Comparison of ENCODE assay signal across 8 cellular contexts in the genomic region with DNA sequence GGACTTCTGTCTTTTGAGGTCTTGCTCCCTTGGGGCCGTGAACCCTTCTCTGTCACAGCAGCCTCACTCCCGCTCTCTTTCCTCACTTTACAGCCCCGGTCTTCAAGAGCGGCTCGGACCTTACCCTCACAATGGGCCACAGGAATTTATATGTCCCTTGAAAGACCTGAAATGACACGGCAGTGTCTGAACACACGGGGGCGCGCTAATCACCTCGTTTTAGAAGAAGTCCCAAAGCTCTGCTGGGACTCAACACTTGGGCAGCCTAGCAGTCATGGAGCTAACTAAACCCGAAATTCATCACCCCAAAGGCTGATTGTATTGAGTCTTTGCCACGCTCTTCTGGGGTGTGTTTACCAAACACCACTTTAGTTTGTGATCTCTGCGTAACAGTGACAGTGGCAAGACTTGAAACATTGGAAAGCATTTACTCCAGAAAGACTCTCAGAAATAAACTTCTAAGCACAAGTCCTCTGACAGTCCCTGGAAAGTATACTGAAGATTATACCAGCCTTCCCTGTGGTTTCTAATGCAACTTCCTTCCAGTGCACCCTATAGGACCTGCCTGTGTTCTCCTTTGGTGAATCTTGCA. TPM values are rescaled to one million over a fixed set of nuclear protein-coding genes. Genes with fewer than 3 reads are reported as not detected.
DNase-seq lines count a peak whose midpoint lies in the region; ATAC-seq lines count a peak whose summit lies in the region.

No MANE protein-coding gene starts in this region.

- no peak overlapping the region for H3K4ac ChIP-seq in trophoblast cell (ENCODE audit: low read depth, low read length)

- H3K79me1 ChIP-seq in trophoblast cell (ENCODE audit: low read length) = peaks cover 2% of the 10 kb centered on the region

- H3K14ac ChIP-seq in trophoblast cell (ENCODE audit: low read length) = no peak overlapping the region

- H2AK5ac ChIP-seq in trophoblast cell (ENCODE audit: low read length) = no peak overlapping the region

- H2AFZ ChIP-seq in trophoblast cell (ENCODE audit: insufficient read depth, low read length, poor library complexity) = no peak overlapping the region

- H3K4me2 ChIP-seq in trophoblast cell (ENCODE audit: low read length) = no peak overlapping the region

- H2BK5ac ChIP-seq in trophoblast cell (ENCODE audit: low read depth, low read length, poor library complexity) = no peak overlapping the region

- no peaks in the 10 kb centered on the region for H3K36me3 ChIP-seq in trophoblast cell (ENCODE audit: control insufficient read depth in 1 of 2, insufficient read depth in 2 of 2, low read length in 2 of 2)

- no peak overlapping the region for H3K23ac ChIP-seq in trophoblast cell (ENCODE audit: low read length)

- no peak overlapping the region for H2BK12ac ChIP-seq in trophoblast cell (ENCODE audit: low read length)

- no peaks in the 10 kb centered on the region for H3K27me3 ChIP-seq in trophoblast cell (ENCODE audit: insufficient read depth, low read length)

- no peak overlapping the region for H3K18ac ChIP-seq in trophoblast cell (ENCODE audit: low read length)

- DNase-seq in COLO829 (ENCODE audit: low spot score) (peak; percentile 63), NCI-H524 treated with DMSO at 0.1 percent for 48 hours (lab: John Stamatoyannopoulos, UW) (peak; percentile 16), activated T-cell treated with anti-CD3 and anti-CD28 coated beads for 48 hours (ENCODE audit: low read depth) (peak; percentile 47), glomerular visceral epithelial cell (ENCODE audit: extremely low spot score) (peak; percentile 71), trophoblast cell (peak; percentile 73 to 85), DMS79 (lab: John Stamatoyannopoulos, UW) (no peak), NCI-H774 (lab: John Stamatoyannopoulos, UW) (no peak)

- no CpG with 5 or more reads among the region's 13 CpGs for WGBS in trophoblast cell (ENCODE audit: extremely low coverage, insufficient coverage, insufficient read length)

- peak; percentile 71 for ATAC-seq in GM21529 (IDR thresholded peaks at IDR 0.05; ENCODE audit: unreplicated experiment)

- peaks cover 0 to 3% of the 10 kb centered on the region in 2 experiments for H3K4me1 ChIP-seq in trophoblast cell (ENCODE audit: control insufficient read depth in 1 of 2, insufficient read depth in 2 of 2, low read length in 2 of 2)

- no peaks in the 10 kb centered on the region for H3K79me2 ChIP-seq in trophoblast cell (ENCODE audit: control insufficient read depth, insufficient read depth, low read length, poor library complexity)

- no peak overlapping the region for H3K4me3 ChIP-seq in trophoblast cell (ENCODE audit: low read depth, low read length)

- H4K8ac ChIP-seq in trophoblast cell (ENCODE audit: low read depth, low read length) = no peak overlapping the region

- no peak overlapping the region for H3K27ac ChIP-seq in trophoblast cell (ENCODE audit: low read depth, low read length)

- H4K91ac ChIP-seq in trophoblast cell (ENCODE audit: low read depth, low read length) = no peak overlapping the region

- peaks cover 6% of the 10 kb centered on the region for H3K9me3 ChIP-seq in trophoblast cell (ENCODE audit: insufficient read depth, low read depth, low read length)

- H2BK120ac ChIP-seq in trophoblast cell (ENCODE audit: insufficient read depth, low read length, poor library complexity) = no peak overlapping the region

- H4K12ac ChIP-seq in trophoblast cell (ENCODE audit: low read depth, low read length) = no peak overlapping the region

- H3K9ac ChIP-seq in trophoblast cell (ENCODE audit: low read length) = no peak overlapping the region

RNA-seq across cellular contexts. Expression of gene SERPINA11, which starts 29.0 kb away (rescaled TPM):
- polyA plus RNA-seq in trophoblast cell (2013) = 0.04 TPM in 1 of 2 replicates, not detected in the other

RNA-seq across cellular contexts. Expression of gene SERPINA1, which starts 35.2 kb away (rescaled TPM):
- polyA plus RNA-seq in trophoblast cell (2013) = 0.14 and 0.19 TPM in 2 replicates

RNA-seq across cellular contexts. Expression of gene SERPINA9, which starts 52.4 kb away (rescaled TPM):
- not detected in 2 replicates for polyA plus RNA-seq in trophoblast cell (2013)

RNA-seq across cellular contexts. Expression of gene SERPINA2, which starts 57.1 kb away (rescaled TPM):
- 0.39 and 0.42 TPM in 2 replicates for polyA plus RNA-seq in trophoblast cell (2013)

Comparison
In these comparisons a context has a peak if more than half of its experiments do, and no peak if none do; other contexts are left out.
1. DNase-seq: peak in COLO829 (single experiment), NCI-H524 treated with DMSO at 0.1 percent for 48 hours (single experiment), activated T-cell treated with anti-CD3 and anti-CD28 coated beads for 48 hours (single experiment), glomerular visceral epithelial cell (single experiment) and trophoblast cell (2 of 2); none in DMS79 (single experiment) and NCI-H774 (single experiment).